In genomic region chr14:68013326-68013725, GRCh38 we compare ENCODE assay signal across 16 cellular contexts.
DNase-seq lines count a peak whose midpoint lies in the region; ATAC-seq and TF ChIP-seq lines count a peak whose summit lies in the region.
"Had no signal": no experiment of that assay in that cellular context is flagged by ENCODE, and none has a peak within 500 bp of the region (broad histone marks: within the 10 kb centered on the region; RNA-seq: fewer than 3 reads in every experiment).

No MANE protein-coding gene starts in this region.

- TF ChIP-seq CTCF in HCT116 (IDR thresholded peaks at IDR 0.05 in 2 of 3, conservative IDR thresholded peaks at IDR 0.05 in 1 of 3; ENCODE audit: borderline replicate concordance in 1 of 3, insufficient read depth in 1 of 3, low read depth in 2 of 3, low read length in 2 of 3) = no peak
- no peak for TF ChIP-seq CTCF in epithelial cell of esophagus (IDR thresholded peaks at IDR 0.05; ENCODE audit: insufficient read depth, low read depth, low read length, missing control alignments)
- TF ChIP-seq CTCF in nephron (IDR thresholded peaks at IDR 0.05; ENCODE audit: unreplicated experiment in 3 of 3) = no peak
- TF ChIP-seq CTCF in type B pancreatic cell (conservative IDR thresholded peaks at IDR 0.05) = no peak
- no peak for TF ChIP-seq CTCF in dorsolateral prefrontal cortex (IDR thresholded peaks at IDR 0.05 in 54 of 56, conservative IDR thresholded peaks at IDR 0.05 in 2 of 56; ENCODE audit: low read depth in 1 of 56, partially characterized antibody in 56 of 56)

- CTCF ChIA-PET in HCT116 (lab: Charles Lee) = no interaction called here

- H4K20me1 ChIP-seq in HCT116 (ENCODE audit: insufficient read depth) = no peaks in the 10 kb centered on the region
- H4K20me1 ChIP-seq: BLaER1 treated with 17β-estradiol and CSF1 and Interleukin-3, amounts not matched to agents 10 nM and 100 nM had no signal

- no peak for TF ChIP-seq POLR2A in HCT116 (IDR thresholded peaks at IDR 0.05; ENCODE audit: borderline replicate concordance, extremely low read depth, insufficient read depth, insufficient read length)

- no peak for DNase-seq in HCT116 (ENCODE audit: low read depth, low spot score)
- peak; percentile 11 for DNase-seq in epithelial cell of esophagus (ENCODE audit: low read depth)
- DNase-seq in type B pancreatic cell (ENCODE audit: extremely low spot score, unreplicated experiment) = no peak
- DNase-seq in NCI-H510A (lab: John Stamatoyannopoulos, UW) = no peak
- DNase-seq in dorsolateral prefrontal cortex = no peak
- no peak for DNase-seq in HuH-7 (ENCODE audit: low spot score)
- DNase-seq: AML-193; CD4-positive, alpha-beta T cell; MM.1S; NCI-H2029; NCI-H82; SHP77 had no signal

- BruUV-seq in HCT116 (replicated peaks; lab: Mats Ljungman, UMichigan) = no TSS peak

- H3K27ac ChIP-seq in HCT116 (ENCODE audit: low read depth, low read length) (peak overlapping the region; percentile 34; the same call in 1 of the 2 replicates), dorsolateral prefrontal cortex (no peak overlapping the region)
- H3K27ac ChIP-seq: BLaER1 treated with 17β-estradiol and CSF1 and Interleukin-3, amounts not matched to agents 10 nM and 100 nM; KMS-11; RWPE1 had no signal

- H3K4me2 ChIP-seq in HCT116 (ENCODE audit: low read length) = no peak overlapping the region
- H3K4me2 ChIP-seq: BLaER1 treated with 17β-estradiol and CSF1 and Interleukin-3, amounts not matched to agents 10 nM and 100 nM; KMS-11 had no signal

- TF ChIP-seq RAD21 in HCT116 (IDR thresholded peaks at IDR 0.05; ENCODE audit: low read depth) = no peak

- RAD21 ChIA-PET in HCT116 (lab: Charles Lee; ENCODE audit: low non-redundant PET in 1 of 2, low total read pairs in 2 of 2, uncharacterized antibody in 2 of 2, unreplicated experiment in 2 of 2) = no interaction called here

- no peak overlapping the region for H3K9ac ChIP-seq in HCT116 (ENCODE audit: low read length)
- H3K9ac ChIP-seq: BLaER1 treated with 17β-estradiol and CSF1 and Interleukin-3, amounts not matched to agents 10 nM and 100 nM; KMS-11 had no signal

- intact Hi-C loops in HCT116 (cut with micrococcal nuclease) = no loop called here
- intact Hi-C loops in dorsolateral prefrontal cortex (cut with DNase I) = no loop called here

- peak overlapping the region; percentile 36 to 94 (median 92) for H3K27ac Mint-ChIP-seq in nephron
- H3K27ac Mint-ChIP-seq in type B pancreatic cell = peak overlapping the region; percentile 35
- H3K27ac Mint-ChIP-seq: CD4-positive, alpha-beta T cell had no signal

- H3K36me3 ChIP-seq in HCT116 (ENCODE audit: control insufficient read depth in 1 of 2, insufficient read depth in 2 of 2, low read length in 2 of 2) = no peaks in the 10 kb centered on the region
- H3K36me3 ChIP-seq: BLaER1 treated with 17β-estradiol and CSF1 and Interleukin-3, amounts not matched to agents 10 nM and 100 nM had no signal

- H3K36me3 Mint-ChIP-seq in nephron (ENCODE audit: low read depth) (no peaks in the 10 kb centered on the region), type B pancreatic cell (peaks cover 5% of the 10 kb centered on the region)

- H3K4me1 Mint-ChIP-seq in nephron (peaks cover 50% of the 10 kb centered on the region), type B pancreatic cell (ENCODE audit: unreplicated experiment) (peaks cover 27% of the 10 kb centered on the region)

- H3K4me1 ChIP-seq in HCT116 (ENCODE audit: control insufficient read depth in 1 of 2, insufficient read depth in 2 of 2, low read length in 2 of 2) = peaks cover 0 to 30% of the 10 kb centered on the region in 2 experiments; a peak in 2 of 4 replicates
- H3K4me1 ChIP-seq: BLaER1 treated with 17β-estradiol and CSF1 and Interleukin-3, amounts not matched to agents 10 nM and 100 nM had no signal

- H3K79me2 ChIP-seq in HCT116 (ENCODE audit: insufficient read depth, low read length) = no peaks in the 10 kb centered on the region

- H2AFZ ChIP-seq in HCT116 (ENCODE audit: low read depth, low read length, poor library complexity, severe bottlenecking) = no peak overlapping the region

- ATAC-seq in HCT116 = no peak

- H3K4me3 ChIP-seq in HCT116 (replicated peaks in 1 of 2; ENCODE audit: low read depth in 1 of 2, low read length in 2 of 2) (no peak overlapping the region), epithelial cell of esophagus (ENCODE audit: low read length) (no peak overlapping the region), dorsolateral prefrontal cortex (no peak overlapping the region)
- H3K4me3 ChIP-seq: BLaER1 treated with 17β-estradiol and CSF1 and Interleukin-3, amounts not matched to agents 10 nM and 100 nM had no signal

- H3K9me3 Mint-ChIP-seq in nephron (peaks cover 9% of the 10 kb centered on the region), type B pancreatic cell (peaks cover 11% of the 10 kb centered on the region)
- H3K9me3 Mint-ChIP-seq: CD4-positive, alpha-beta T cell had no signal

- POLR2A ChIA-PET in HCT116 (lab: Charles Lee) = no interaction called here

- no peak overlapping the region for H3K4me3 Mint-ChIP-seq in nephron
- no peak overlapping the region for H3K4me3 Mint-ChIP-seq in type B pancreatic cell
- H3K4me3 Mint-ChIP-seq: CD4-positive, alpha-beta T cell had no signal

- no peaks in the 10 kb centered on the region for H3K9me3 ChIP-seq in HCT116 (ENCODE audit: control insufficient read depth in 1 of 2, insufficient read depth in 1 of 2, low read depth in 1 of 2, low read length in 2 of 2)

- H3K9me2 ChIP-seq in HCT116 (ENCODE audit: insufficient read depth) = no peaks in the 10 kb centered on the region

- H3K27me3 ChIP-seq in HCT116 (ENCODE audit: insufficient read depth, low read length) (no peaks in the 10 kb centered on the region), dorsolateral prefrontal cortex (no peaks in the 10 kb centered on the region)
- H3K27me3 ChIP-seq: BLaER1 treated with 17β-estradiol and CSF1 and Interleukin-3, amounts not matched to agents 10 nM and 100 nM had no signal

- H3K27me3 Mint-ChIP-seq in nephron (ENCODE audit: low read depth) (no peaks in the 10 kb centered on the region), type B pancreatic cell (no peaks in the 10 kb centered on the region)
- H3K27me3 Mint-ChIP-seq: CD4-positive, alpha-beta T cell had no signal

TF ChIP-seq in HCT116, 20 proteins besides CTCF, POLR2A, EP300 and RAD21:
- TF ChIP-seq YY1 (IDR thresholded peaks at IDR 0.05; ENCODE audit: extremely low read depth, insufficient replicate concordance, low read depth, low read length) (no peak), SIN3A (IDR thresholded peaks at IDR 0.05; ENCODE audit: low read depth) (no peak), SRF (IDR thresholded peaks at IDR 0.05; ENCODE audit: low read depth) (no peak), ZBTB33 (IDR thresholded peaks at IDR 0.05; ENCODE audit: extremely low read depth, insufficient replicate concordance, low read length) (no peak), ZFX (IDR thresholded peaks at IDR 0.05) (no peak)
